ENCODE assay signal across 9 cellular contexts in genomic region chr1:40392206-40392605, GRCh38. TPM values are rescaled to one million over a fixed set of nuclear protein-coding genes. Genes with fewer than 3 reads are reported as not detected.
DNase-seq lines count a peak whose midpoint lies in the region; ATAC-seq, FAIRE-seq and TF ChIP-seq lines count a peak whose summit lies in the region.
"Had no signal": no experiment of that assay in that cellular context is flagged by ENCODE, and none has a peak within 500 bp of the region (broad histone marks: within the 10 kb centered on the region; RNA-seq: fewer than 3 reads in every experiment).

No MANE protein-coding gene starts in this region.

- peaks cover 60% of the 10 kb centered on the region for H3K79me2 ChIP-seq in HepG2 (ENCODE audit: insufficient read depth, low read length)

- H4K20me1 ChIP-seq in HepG2 (ENCODE audit: insufficient read depth, low read length): no peaks in the 10 kb centered on the region

- H3K36me3 ChIP-seq in liver (ENCODE audit: control insufficient read depth in 4 of 4, insufficient read depth in 3 of 4, low read depth in 1 of 4, low read length in 3 of 4) (no peaks in the 10 kb centered on the region), HepG2 (replicated peaks in 1 of 2; ENCODE audit: control insufficient read depth in 1 of 2, insufficient read depth in 2 of 2, low read length in 2 of 2) (no peaks in the 10 kb centered on the region)

- intact Hi-C loops in HepG2 (cut with micrococcal nuclease; ENCODE audit: unreplicated experiment): no loop called here

- no peak overlapping the region for H3K4me3 Mint-ChIP-seq in activated naive CD8-positive, alpha-beta T cell treated with anti-CD3 and anti-CD28 coated beads for 36 hours

- TF ChIP-seq RAD21 in liver (IDR thresholded peaks at IDR 0.05) (no peak), HepG2 (CRISPR knock-in tag; IDR thresholded peaks at IDR 0.05) (no peak)

- peak overlapping the region; percentile 86 to 95 for H3K27ac ChIP-seq in liver (ENCODE audit: low read depth in 1 of 2, low read length in 2 of 2)
- H3K27ac ChIP-seq in HepG2 (ENCODE audit: extremely low read length, insufficient read depth, low read length): no peak overlapping the region

- POLR2A ChIA-PET in HepG2 (lab: Yijun Ruan, JAX): no interaction called here

- H3K9me3 Mint-ChIP-seq in activated naive CD8-positive, alpha-beta T cell treated with anti-CD3 and anti-CD28 coated beads for 36 hours: no peaks in the 10 kb centered on the region

- no peaks in the 10 kb centered on the region for H3K9me3 ChIP-seq in liver (ENCODE audit: control insufficient read depth in 4 of 4, low read length in 3 of 4)
- no peaks in the 10 kb centered on the region for H3K9me3 ChIP-seq in HepG2 (ENCODE audit: low read length)

- peak overlapping the region; percentile 96 for H3K27ac Mint-ChIP-seq in activated naive CD8-positive, alpha-beta T cell treated with anti-CD3 and anti-CD28 coated beads for 36 hours

- CTCF ChIA-PET in HepG2 (lab: Yijun Ruan, JAX; ENCODE audit: low intra/inter-chr PET ratio, low total read pairs): no interaction called here

- peaks cover 89% of the 10 kb centered on the region for H3K4me1 Mint-ChIP-seq in activated naive CD8-positive, alpha-beta T cell treated with anti-CD3 and anti-CD28 coated beads for 36 hours

- BruUV-seq in HepG2 (replicated peaks; lab: Mats Ljungman, UMichigan): no TSS peak

- TF ChIP-seq CTCF in liver (IDR thresholded peaks at IDR 0.05; ENCODE audit: low read depth, low read length, missing input control): no peak
- no peak for TF ChIP-seq CTCF in HepG2 (CRISPR knock-in tag; IDR thresholded peaks at IDR 0.05)

- H3K4me1 ChIP-seq in liver (ENCODE audit: control insufficient read depth in 4 of 4, insufficient read depth in 4 of 4, low read length in 3 of 4): peaks cover 27 to 61% (median 45%) of the 10 kb centered on the region in 4 donors
- H3K4me1 ChIP-seq in HepG2 (ENCODE audit: insufficient read depth, low read length): peaks cover 85% of the 10 kb centered on the region

- no peaks in the 10 kb centered on the region for H3K27me3 Mint-ChIP-seq in activated naive CD8-positive, alpha-beta T cell treated with anti-CD3 and anti-CD28 coated beads for 36 hours

- H3K36me3 Mint-ChIP-seq in activated naive CD8-positive, alpha-beta T cell treated with anti-CD3 and anti-CD28 coated beads for 36 hours: peaks cover 70% of the 10 kb centered on the region

- no peak for TF ChIP-seq POLR2A in HepG2 (IDR thresholded peaks at IDR 0.05; ENCODE audit: insufficient read depth in 1 of 2, low read depth in 2 of 2, low read length in 2 of 2)

- H3K27me3 ChIP-seq in liver (ENCODE audit: control insufficient read depth in 4 of 4, insufficient read depth in 4 of 4, low read length in 3 of 4) (no peaks in the 10 kb centered on the region), HepG2 (ENCODE audit: control insufficient read depth in 1 of 2, insufficient read depth in 2 of 2, low read length in 2 of 2) (no peaks in the 10 kb centered on the region)

- H3K9ac ChIP-seq in liver (ENCODE audit: low read depth in 1 of 2, low read length in 2 of 2): peak overlapping the region in 1 of 2 donors; percentile 16
- no peak overlapping the region for H3K9ac ChIP-seq in HepG2 (ENCODE audit: insufficient read depth, low read depth, low read length)

- no peak for FAIRE-seq in HepG2 (lab: Jason Lieb, UNC)
- no peak for FAIRE-seq in urothelium cell line (lab: Jason Lieb, UNC)
- FAIRE-seq: endometrium had no signal

- H3K4me2 ChIP-seq in HepG2 (ENCODE audit: low read depth, low read length): no peak overlapping the region

- 64% methylated on average over 3 of the region's 3 CpGs for WGBS in liver
- WGBS in HepG2 (ENCODE audit: low lambda C conversion rate): 100% methylated on average over 3 of the region's 3 CpGs

- H2AFZ ChIP-seq in HepG2 (ENCODE audit: low read length): no peak overlapping the region

- DNase-seq in HepG2 (ENCODE audit: low spot score): no peak
- DNase-seq in activated naive CD8-positive, alpha-beta T cell treated with anti-CD3 and anti-CD28 coated beads for 36 hours: no peak
- peak; percentile 85 for DNase-seq in islet precursor cell
- peak; percentile 46 for DNase-seq in urothelium cell line (ENCODE audit: low spot score)
- DNase-seq in NCI-H2107 (lab: John Stamatoyannopoulos, UW): no peak

- ATAC-seq in HepG2: no peak
- no peak for ATAC-seq in HG03045 (IDR thresholded peaks at IDR 0.05; ENCODE audit: unreplicated experiment)
- ATAC-seq in HG03442 (IDR thresholded peaks at IDR 0.05; ENCODE audit: unreplicated experiment): no peak

- in situ Hi-C loops in HepG2 (cut with HindIII; ENCODE audit: extremely low pct_ligation_motif_present, low pct_unique_long_range_greater_than_20kb): no loop called here

- H3K4me3 ChIP-seq in liver (ENCODE audit: low read depth in 1 of 3, low read length in 3 of 3) (no peak overlapping the region), HepG2 (replicated peaks in 1 of 3; ENCODE audit: insufficient read depth in 1 of 3, low read depth in 2 of 3, low read length in 3 of 3) (no peak overlapping the region)

- no peak for TF ChIP-seq EP300 in HepG2 (IDR thresholded peaks at IDR 0.05; ENCODE audit: low read depth in 2 of 2, low read length in 2 of 2)
- TF ChIP-seq EP300 in HepG2 (CRISPR knock-in tag; IDR thresholded peaks at IDR 0.05; ENCODE audit: borderline replicate concordance): no peak

TF ChIP-seq in liver, 16 proteins besides CTCF, POLR2A, EP300 and RAD21 (continues in another document):
- no peak for TF ChIP-seq TAF1 (conservative IDR thresholded peaks at IDR 0.05)

TF ChIP-seq in HepG2, 621 proteins besides CTCF, POLR2A, EP300 and RAD21 (continues in another document):
- no peak for TF ChIP-seq MEIS1 (CRISPR knock-in tag; IDR thresholded peaks at IDR 0.05; ENCODE audit: borderline replicate concordance)
- no peak for TF ChIP-seq ZNF564 (CRISPR knock-in tag; IDR thresholded peaks at IDR 0.05)
- TF ChIP-seq ZNF629 (CRISPR knock-in tag; conservative IDR thresholded peaks at IDR 0.05): no peak

RNA-seq across cellular contexts. Expression of gene SMAP2, which starts 18.7 kb away (rescaled TPM):
- total RNA-seq in liver (10 to 100 TPM; 20.0 to 36.8 TPM), HepG2 (2016; rRNA removed; fragmentation: Illumina TruSeq; extraction: Trizol) (19.0 and 21.2 TPM in 2 replicates)
- polyA plus RNA-seq in liver (10 to 100 TPM; 25.5 to 34.1 TPM), HepG2 (2011; rRNA removed) (22.3 and 22.5 TPM in 2 replicates)
- 3.7 and 4.1 TPM in 2 replicates for total RNA-seq in HepG2 (2016; cell fraction: cytosol; rRNA removed; fragmentation: Illumina TruSeq; extraction: Trizol; ENCODE audit: low read depth)
- total RNA-seq in HepG2 (2016; cell fraction: insoluble cytoplasmic fraction; rRNA removed; fragmentation: Illumina TruSeq; extraction: Trizol): 17.0 and 17.7 TPM in 2 replicates
- 9.4 and 9.9 TPM in 2 replicates for total RNA-seq in HepG2 (2016; cell fraction: membrane; rRNA removed; fragmentation: Illumina TruSeq; extraction: Trizol)
- 12.5 and 12.6 TPM in 2 replicates for total RNA-seq in HepG2 (2016; cell fraction: nucleus; rRNA removed; fragmentation: Illumina TruSeq; extraction: Trizol)
- polyA plus RNA-seq in HepG2 (2011; cell fraction: cytosol; rRNA removed): 19.5 and 21.2 TPM in 2 replicates
- 14.7 and 15.6 TPM in 2 replicates for polyA plus RNA-seq in HepG2 (2011; cell fraction: nucleus; rRNA removed)
- 22.4 and 36.2 TPM in 2 replicates for polyA plus RNA-seq in HepG2 (2012)
- 2.5 and 2.8 TPM in 2 replicates for polyA plus RNA-seq in HepG2 (2016; cell fraction: cytosol; fragmentation: Illumina TruSeq; extraction: Trizol; ENCODE audit: low read depth)
- polyA plus RNA-seq in HepG2 (2016; cell fraction: insoluble cytoplasmic fraction; fragmentation: Illumina TruSeq; extraction: Trizol; ENCODE audit: low read depth): 24.0 and 32.1 TPM in 2 replicates
- 10.0 and 10.2 TPM in 2 replicates for polyA plus RNA-seq in HepG2 (2016; cell fraction: membrane; fragmentation: Illumina TruSeq; extraction: Trizol; ENCODE audit: low read depth)
- 29.2 and 32.0 TPM in 2 replicates for polyA plus RNA-seq in HepG2 (2016; cell fraction: nucleus; fragmentation: Illumina TruSeq; extraction: Trizol; ENCODE audit: insufficient read depth, low read depth)
- polyA minus RNA-seq in HepG2 (2011; rRNA and poly(A)+ RNA removed; ENCODE audit: low replicate concordance): 14.4 and 37.7 TPM in 2 replicates
- 14.2 and 14.6 TPM in 2 replicates for polyA minus RNA-seq in HepG2 (2011; cell fraction: cytosol; rRNA and poly(A)+ RNA removed)
- 12.0 and 16.8 TPM in 2 replicates for polyA minus RNA-seq in HepG2 (2011; cell fraction: nucleus; rRNA and poly(A)+ RNA removed)
- total RNA-seq in activated naive CD8-positive, alpha-beta T cell treated with anti-CD3 and anti-CD28 coated beads for 36 hours: 100 to 1,000 TPM; 160 to 162 TPM

RNA-seq across cellular contexts. Expression of gene ZFP69B, which starts 58.1 kb away (rescaled TPM):
- under 1 TPM; 0.79 to 0.92 TPM for total RNA-seq in liver
- under 1 TPM; 0.19 to 0.45 TPM for polyA plus RNA-seq in liver
- 7.7 and 10.8 TPM in 2 replicates for total RNA-seq in HepG2 (2016; rRNA removed; fragmentation: Illumina TruSeq; extraction: Trizol)
- 1.2 and 2.3 TPM in 2 replicates for total RNA-seq in HepG2 (2016; cell fraction: cytosol; rRNA removed; fragmentation: Illumina TruSeq; extraction: Trizol; ENCODE audit: low read depth)
- total RNA-seq in HepG2 (2016; cell fraction: insoluble cytoplasmic fraction; rRNA removed; fragmentation: Illumina TruSeq; extraction: Trizol): 7.8 and 10.0 TPM in 2 replicates
- 6.5 and 6.8 TPM in 2 replicates for total RNA-seq in HepG2 (2016; cell fraction: membrane; rRNA removed; fragmentation: Illumina TruSeq; extraction: Trizol)
- total RNA-seq in HepG2 (2016; cell fraction: nucleus; rRNA removed; fragmentation: Illumina TruSeq; extraction: Trizol): 7.1 TPM in 2 replicates
- 4.6 and 4.9 TPM in 2 replicates for polyA plus RNA-seq in HepG2 (2011; rRNA removed)
- polyA plus RNA-seq in HepG2 (2011; cell fraction: cytosol; rRNA removed): 2.2 and 3.9 TPM in 2 replicates
- 2.4 and 3.6 TPM in 2 replicates for polyA plus RNA-seq in HepG2 (2011; cell fraction: nucleus; rRNA removed)
- 6.1 and 7.8 TPM in 2 replicates for polyA plus RNA-seq in HepG2 (2012)
- 1.3 and 1.9 TPM in 2 replicates for polyA plus RNA-seq in HepG2 (2016; cell fraction: cytosol; fragmentation: Illumina TruSeq; extraction: Trizol; ENCODE audit: low read depth)
- polyA plus RNA-seq in HepG2 (2016; cell fraction: insoluble cytoplasmic fraction; fragmentation: Illumina TruSeq; extraction: Trizol; ENCODE audit: low read depth): 8.4 and 8.8 TPM in 2 replicates
- polyA plus RNA-seq in HepG2 (2016; cell fraction: membrane; fragmentation: Illumina TruSeq; extraction: Trizol; ENCODE audit: low read depth): 3.3 and 3.5 TPM in 2 replicates
- 7.3 and 8.2 TPM in 2 replicates for polyA plus RNA-seq in HepG2 (2016; cell fraction: nucleus; fragmentation: Illumina TruSeq; extraction: Trizol; ENCODE audit: insufficient read depth, low read depth)
- polyA minus RNA-seq in HepG2 (2011; rRNA and poly(A)+ RNA removed; ENCODE audit: low replicate concordance): 0.75 and 2.9 TPM in 2 replicates
- polyA minus RNA-seq in HepG2 (2011; cell fraction: cytosol; rRNA and poly(A)+ RNA removed): 4.3 and 5.0 TPM in 2 replicates
- polyA minus RNA-seq in HepG2 (2011; cell fraction: nucleus; rRNA and poly(A)+ RNA removed): 11.3 and 17.8 TPM in 2 replicates
- 1 to 10 TPM; 8.0 to 8.3 TPM for total RNA-seq in activated naive CD8-positive, alpha-beta T cell treated with anti-CD3 and anti-CD28 coated beads for 36 hours

Comparison
In these comparisons a context has a peak if more than half of its experiments do, and no peak if none do; other contexts are left out.
1. DNase-seq: peak in islet precursor cell (single experiment) and urothelium cell line (single experiment); none in HepG2 (single experiment), activated naive CD8-positive, alpha-beta T cell treated with anti-CD3 and anti-CD28 coated beads for 36 hours (single experiment) and NCI-H2107 (single experiment).